1 cellular context compared by ENCODE assay signal in the genomic region with DNA sequence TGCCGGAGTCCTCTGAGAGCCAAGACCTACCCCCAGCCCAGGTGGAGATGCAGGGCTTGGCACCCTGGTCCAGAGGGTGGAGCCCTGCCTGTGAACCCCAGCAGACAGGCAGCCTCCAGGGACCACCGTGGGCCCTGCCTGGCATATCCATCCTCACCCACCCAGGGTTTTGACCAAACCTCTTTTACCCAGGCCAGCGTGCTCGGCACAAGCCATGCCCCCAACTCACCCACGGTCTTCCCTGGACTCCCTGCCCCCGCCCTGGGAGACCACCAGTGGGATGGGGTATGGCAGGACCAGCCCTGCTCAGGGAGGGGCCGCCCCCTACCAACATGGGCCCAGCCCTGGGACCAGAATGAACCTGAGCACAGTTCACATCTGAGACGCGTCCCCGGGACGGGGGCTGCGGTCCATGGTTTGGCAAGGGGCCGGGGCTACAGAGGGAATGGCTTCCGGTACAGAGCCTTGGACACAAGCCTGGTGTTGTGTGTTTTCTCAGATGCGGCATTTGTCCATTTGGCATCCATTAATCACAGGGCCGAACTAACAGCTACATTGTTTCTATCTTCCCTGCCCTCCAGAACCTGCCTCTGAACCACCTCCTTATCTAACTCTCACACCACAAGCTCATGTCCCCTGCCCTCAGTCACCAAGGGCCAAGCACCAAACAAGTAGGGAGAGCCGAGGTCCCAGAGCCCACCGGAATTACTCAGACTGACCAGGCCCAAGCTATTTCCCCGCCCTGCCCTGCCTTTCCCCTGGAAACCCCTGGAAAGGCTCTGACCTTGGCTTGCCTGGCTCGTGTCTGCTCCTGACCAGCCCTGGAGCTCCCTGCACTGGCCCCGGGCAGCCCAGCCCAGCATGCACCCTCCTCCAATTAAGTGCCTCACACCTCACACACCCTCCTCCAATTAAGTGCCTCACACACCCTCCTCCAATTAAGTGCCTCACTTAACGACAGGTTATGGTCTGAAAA.
TF ChIP-seq lines count a peak whose summit lies in the region.

No MANE protein-coding gene starts in this region.

TF ChIP-seq in K562, 482 proteins besides CTCF, POLR2A, EP300 and RAD21:
- TF ChIP-seq ZFP36 (IDR thresholded peaks at IDR 0.05; ENCODE audit: low read depth, low read length, partially characterized antibody) (peak; percentile 45), SAFB2 (IDR thresholded peaks at IDR 0.05; ENCODE audit: borderline replicate concordance, low read depth, low read length, severe bottlenecking) (no peak), ZNF174 (CRISPR knock-in tag; IDR thresholded peaks at IDR 0.05) (no peak), CBFA2T3 (IDR thresholded peaks at IDR 0.05) (peak; percentile 38)
